In genomic region chr11:19240420-19241259, GRCh38 we compare ENCODE assay signal across 1 cellular context.
TF ChIP-seq lines count a peak whose summit lies in the region.

A gene with protein sequence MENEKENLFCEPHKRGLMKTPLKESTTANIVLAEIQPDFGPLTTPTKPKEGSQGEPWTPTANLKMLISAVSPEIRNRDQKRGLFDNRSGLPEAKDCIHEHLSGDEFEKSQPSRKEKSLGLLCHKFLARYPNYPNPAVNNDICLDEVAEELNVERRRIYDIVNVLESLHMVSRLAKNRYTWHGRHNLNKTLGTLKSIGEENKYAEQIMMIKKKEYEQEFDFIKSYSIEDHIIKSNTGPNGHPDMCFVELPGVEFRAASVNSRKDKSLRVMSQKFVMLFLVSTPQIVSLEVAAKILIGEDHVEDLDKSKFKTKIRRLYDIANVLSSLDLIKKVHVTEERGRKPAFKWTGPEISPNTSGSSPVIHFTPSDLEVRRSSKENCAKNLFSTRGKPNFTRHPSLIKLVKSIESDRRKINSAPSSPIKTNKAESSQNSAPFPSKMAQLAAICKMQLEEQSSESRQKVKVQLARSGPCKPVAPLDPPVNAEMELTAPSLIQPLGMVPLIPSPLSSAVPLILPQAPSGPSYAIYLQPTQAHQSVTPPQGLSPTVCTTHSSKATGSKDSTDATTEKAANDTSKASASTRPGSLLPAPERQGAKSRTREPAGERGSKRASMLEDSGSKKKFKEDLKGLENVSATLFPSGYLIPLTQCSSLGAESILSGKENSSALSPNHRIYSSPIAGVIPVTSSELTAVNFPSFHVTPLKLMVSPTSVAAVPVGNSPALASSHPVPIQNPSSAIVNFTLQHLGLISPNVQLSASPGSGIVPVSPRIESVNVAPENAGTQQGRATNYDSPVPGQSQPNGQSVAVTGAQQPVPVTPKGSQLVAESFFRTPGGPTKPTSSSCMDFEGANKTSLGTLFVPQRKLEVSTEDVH (minus strand): TSS chr11:19240945. CDS start chr11:19240121, 824 bp downstream.

TF ChIP-seq in K562, 482 proteins besides CTCF, POLR2A, EP300 and RAD21 (continued from another document and continues in another):
- TF ChIP-seq E2F8 (IDR thresholded peaks at IDR 0.05; ENCODE audit: low read depth, partially characterized antibody): peak; percentile 98
- no peak for TF ChIP-seq CBX5 (IDR thresholded peaks at IDR 0.05; ENCODE audit: borderline replicate concordance, low read depth)
- TF ChIP-seq SLC30A9 (CRISPR knock-in tag; IDR thresholded peaks at IDR 0.05): no peak
- TF ChIP-seq ZBTB40 (IDR thresholded peaks at IDR 0.05): no peak
- TF ChIP-seq ZBTB40 (CRISPR knock-in tag; IDR thresholded peaks at IDR 0.05): no peak
- TF ChIP-seq RCOR1 (IDR thresholded peaks at IDR 0.05; ENCODE audit: borderline replicate concordance in 1 of 2, low read depth in 2 of 2, low read length in 2 of 2): peak in 1 of 2 experiments; percentile 83; a peak in 2 of 4 replicates
- TF ChIP-seq ELF4 (CRISPR knock-in tag; IDR thresholded peaks at IDR 0.05): 0 out of 2 replicates have a peak, but pooled peaks have one; percentile 22
- TF ChIP-seq PHTF2 (CRISPR knock-in tag; IDR thresholded peaks at IDR 0.05): no peak
- peak; percentile 80 for TF ChIP-seq CREM (IDR thresholded peaks at IDR 0.05; ENCODE audit: low read depth)
- peak; percentile 93 for TF ChIP-seq EP400 (IDR thresholded peaks at IDR 0.05)
- no peak for TF ChIP-seq PHF20 (IDR thresholded peaks at IDR 0.05; ENCODE audit: partially characterized antibody)
- no peak for TF ChIP-seq NFIX (CRISPR knock-in tag; IDR thresholded peaks at IDR 0.05; ENCODE audit: low read depth)
- TF ChIP-seq POLR2AphosphoS5 (IDR thresholded peaks at IDR 0.05; ENCODE audit: control insufficient read depth, insufficient read depth, low read depth, low read length): peak; percentile 70
- peak; percentile 12 for TF ChIP-seq BRD9 (IDR thresholded peaks at IDR 0.05; ENCODE audit: low read depth, partially characterized antibody)
- no peak for TF ChIP-seq ZNF644 (tag; IDR thresholded peaks at IDR 0.05; ENCODE audit: low read depth)
- peak in 2 of 3 experiments; percentile 49 to 82 for TF ChIP-seq YY1 (IDR thresholded peaks at IDR 0.05; ENCODE audit: borderline replicate concordance in 1 of 3, control insufficient read depth in 1 of 3, extremely low read depth in 1 of 3, insufficient read depth in 3 of 3, insufficient read length in 1 of 3, insufficient replicate concordance in 2 of 3, low read depth in 1 of 3, low read length in 2 of 3)
- TF ChIP-seq HMGXB4 (CRISPR knock-in tag; IDR thresholded peaks at IDR 0.05): no peak
- TF ChIP-seq PRPF4 (IDR thresholded peaks at IDR 0.05; ENCODE audit: insufficient read depth, low read depth, low read length, poor library complexity, severe bottlenecking): peak; percentile 56
- TF ChIP-seq KDM5B (IDR thresholded peaks at IDR 0.05; ENCODE audit: insufficient replicate concordance, low read depth, low read length): peak; percentile 57
- TF ChIP-seq ZNF444 (CRISPR knock-in tag; IDR thresholded peaks at IDR 0.05): no peak
- TF ChIP-seq ATF1 (CRISPR knock-in tag; IDR thresholded peaks at IDR 0.05): peak; percentile 35
- peak; percentile 83 for TF ChIP-seq ATF1 (tag; IDR thresholded peaks at IDR 0.05)
- TF ChIP-seq PHF8 (IDR thresholded peaks at IDR 0.05; ENCODE audit: borderline replicate concordance, low read length): peak; percentile 28; the same call in 1 of the 2 replicates
- TF ChIP-seq, protein P1, sequence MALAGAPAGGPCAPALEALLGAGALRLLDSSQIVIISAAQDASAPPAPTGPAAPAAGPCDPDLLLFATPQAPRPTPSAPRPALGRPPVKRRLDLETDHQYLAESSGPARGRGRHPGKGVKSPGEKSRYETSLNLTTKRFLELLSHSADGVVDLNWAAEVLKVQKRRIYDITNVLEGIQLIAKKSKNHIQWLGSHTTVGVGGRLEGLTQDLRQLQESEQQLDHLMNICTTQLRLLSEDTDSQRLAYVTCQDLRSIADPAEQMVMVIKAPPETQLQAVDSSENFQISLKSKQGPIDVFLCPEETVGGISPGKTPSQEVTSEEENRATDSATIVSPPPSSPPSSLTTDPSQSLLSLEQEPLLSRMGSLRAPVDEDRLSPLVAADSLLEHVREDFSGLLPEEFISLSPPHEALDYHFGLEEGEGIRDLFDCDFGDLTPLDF (CRISPR knock-in tag; IDR thresholded peaks at IDR 0.05): peak; percentile 98
- TF ChIP-seq SAP30 (IDR thresholded peaks at IDR 0.05; ENCODE audit: borderline replicate concordance, insufficient read depth, low read depth, low read length, poor library complexity, severe bottlenecking): peak; percentile 65
- TF ChIP-seq RBBP5 (IDR thresholded peaks at IDR 0.05; ENCODE audit: borderline replicate concordance, insufficient read depth, low read length, poor library complexity, severe bottlenecking): peak; percentile 66
- TF ChIP-seq DNMT1 (IDR thresholded peaks at IDR 0.05): no peak
- peak; percentile 42 for TF ChIP-seq HCFC1 (IDR thresholded peaks at IDR 0.05; ENCODE audit: low read depth, low read length)
- TF ChIP-seq PCBP1 (IDR thresholded peaks at IDR 0.05; ENCODE audit: low read depth, low read length, poor library complexity, severe bottlenecking): peak; percentile 13
- no peak for TF ChIP-seq FOXJ3 (CRISPR knock-in tag; IDR thresholded peaks at IDR 0.05)
- TF ChIP-seq RNF2 (IDR thresholded peaks at IDR 0.05): peak; percentile 51; the same call in 1 of the 2 replicates
- TF ChIP-seq, protein P2, sequence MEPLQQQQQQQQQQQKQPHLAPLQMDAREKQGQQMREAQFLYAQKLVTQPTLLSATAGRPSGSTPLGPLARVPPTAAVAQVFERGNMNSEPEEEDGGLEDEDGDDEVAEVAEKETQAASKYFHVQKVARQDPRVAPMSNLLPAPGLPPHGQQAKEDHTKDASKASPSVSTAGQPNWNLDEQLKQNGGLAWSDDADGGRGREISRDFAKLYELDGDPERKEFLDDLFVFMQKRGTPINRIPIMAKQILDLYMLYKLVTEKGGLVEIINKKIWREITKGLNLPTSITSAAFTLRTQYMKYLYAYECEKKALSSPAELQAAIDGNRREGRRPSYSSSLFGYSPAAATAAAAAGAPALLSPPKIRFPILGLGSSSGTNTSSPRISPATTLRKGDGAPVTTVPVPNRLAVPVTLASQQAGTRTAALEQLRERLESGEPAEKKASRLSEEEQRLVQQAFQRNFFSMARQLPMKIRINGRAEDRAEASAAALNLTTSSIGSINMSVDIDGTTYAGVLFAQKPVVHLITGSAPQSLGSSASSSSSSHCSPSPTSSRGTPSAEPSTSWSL (CRISPR knock-in tag; IDR thresholded peaks at IDR 0.05; ENCODE audit: borderline replicate concordance): no peak
- TF ChIP-seq ESRRB (CRISPR knock-in tag; IDR thresholded peaks at IDR 0.05; ENCODE audit: borderline replicate concordance): no peak
- TF ChIP-seq TRIM24 (IDR thresholded peaks at IDR 0.05): peak; percentile 69 to 81
- TF ChIP-seq SPI1 (IDR thresholded peaks at IDR 0.05; ENCODE audit: borderline replicate concordance, low read depth, low read length): peak; percentile 60
- TF ChIP-seq SUPT5H (IDR thresholded peaks at IDR 0.05): no peak; the same call in none of the 2 replicates
- peak; percentile 50; the same call in 1 of the 2 replicates for TF ChIP-seq L3MBTL2 (IDR thresholded peaks at IDR 0.05)
- TF ChIP-seq FOSL1 (tag; conservative IDR thresholded peaks at IDR 0.05): no peak
- TF ChIP-seq FOXJ2 (tag; IDR thresholded peaks at IDR 0.05): no peak
- TF ChIP-seq FUS (optimal IDR thresholded peaks at IDR 0.05; ENCODE audit: low read depth, low read length): no peak
- no peak for TF ChIP-seq ARNT (IDR thresholded peaks at IDR 0.05)
- TF ChIP-seq FOXM1 (IDR thresholded peaks at IDR 0.05; ENCODE audit: low read depth): peak; percentile 86
- TF ChIP-seq FOXM1 (CRISPR knock-in tag; IDR thresholded peaks at IDR 0.05; ENCODE audit: low read depth): peak; percentile 67; the same call in 1 of the 2 replicates
- TF ChIP-seq CREB1 (IDR thresholded peaks at IDR 0.05): peak; percentile 58; the same call in 1 of the 2 replicates
- TF ChIP-seq CREB1 (CRISPR knock-in tag; IDR thresholded peaks at IDR 0.05): no peak; the same call in 1 of the 2 replicates
- TF ChIP-seq ELF1 (tag; IDR thresholded peaks at IDR 0.05): peak; percentile 92
- peak; percentile 66 to 74; a peak in 3 of 4 replicates for TF ChIP-seq SIN3A (IDR thresholded peaks at IDR 0.05; ENCODE audit: borderline replicate concordance in 2 of 2, control insufficient read depth in 1 of 2, low read depth in 2 of 2, low read length in 2 of 2)
